11 cellular contexts compared by ENCODE assay signal in genomic region chr12:124217508-124217981, GRCh38.
A peak's percentile ranks its signal among the peaks of the same experiment; 100 is the strongest.
DNase-seq lines count a peak whose midpoint lies in the region; ATAC-seq, FAIRE-seq and TF ChIP-seq lines count a peak whose summit lies in the region.
"Had no signal": no experiment of that assay in that cellular context is flagged by ENCODE, and none has a peak within 500 bp of the region (broad histone marks: within the 10 kb centered on the region; RNA-seq: fewer than 3 reads in every experiment).

No MANE protein-coding gene starts in this region.

- H3K9me3 ChIP-seq in hepatocyte (ENCODE audit: low read depth): no peaks in the 10 kb centered on the region
- peaks cover 0 to 5% (median 0%) of the 10 kb centered on the region in 3 donors for H3K9me3 ChIP-seq in adrenal gland (replicated peaks in 1 of 3)

- TF ChIP-seq POLR2A in adrenal gland (IDR thresholded peaks at IDR 0.05): no peak

- no peaks in the 10 kb centered on the region for H3K4me1 ChIP-seq in hepatocyte (ENCODE audit: insufficient read depth)
- H3K4me1 ChIP-seq in adrenal gland (replicated peaks in 1 of 2): peaks cover 0 to 2% of the 10 kb centered on the region in 2 donors

- H3K4me1 Mint-ChIP-seq in stimulated activated memory B cell treated with anti-CD40 and anti-IgM and Interleukin-4, amounts not matched to agents 10 μg/mL and 1 μg/mL and 100 μg/mL, for 72 hours: no peaks in the 10 kb centered on the region

- H3K79me2 ChIP-seq in hepatocyte: no peaks in the 10 kb centered on the region

- H4K20me1 ChIP-seq in hepatocyte (ENCODE audit: insufficient read depth, poor library complexity, severe bottlenecking): no peaks in the 10 kb centered on the region

- TF ChIP-seq CTCF in hepatocyte (IDR thresholded peaks at IDR 0.05; ENCODE audit: poor library complexity): no peak
- TF ChIP-seq CTCF in adrenal gland (IDR thresholded peaks at IDR 0.05): no peak

- peaks cover 61% of the 10 kb centered on the region for H3K27me3 Mint-ChIP-seq in stimulated activated memory B cell treated with anti-CD40 and anti-IgM and Interleukin-4, amounts not matched to agents 10 μg/mL and 1 μg/mL and 100 μg/mL, for 72 hours

- H2AFZ ChIP-seq in hepatocyte: no peak overlapping the region

- no peak overlapping the region for H3K27ac ChIP-seq in hepatocyte
- H3K27ac ChIP-seq in adrenal gland: no peak overlapping the region
- H3K27ac ChIP-seq: vagina had no signal

- no peak overlapping the region for H3K4me3 ChIP-seq in hepatocyte
- H3K4me3 ChIP-seq in adrenal gland: no peak overlapping the region
- H3K4me3 ChIP-seq: vagina had no signal

- H3K4me3 Mint-ChIP-seq in stimulated activated memory B cell treated with anti-CD40 and anti-IgM and Interleukin-4, amounts not matched to agents 10 μg/mL and 1 μg/mL and 100 μg/mL, for 72 hours: no peak overlapping the region

- no peaks in the 10 kb centered on the region for H3K27me3 ChIP-seq in hepatocyte
- H3K27me3 ChIP-seq in adrenal gland: no peaks in the 10 kb centered on the region
- H3K27me3 ChIP-seq: vagina had no signal

- intact Hi-C loops in adrenal gland (cut with DNase I): no loop called here

- H3K9me3 Mint-ChIP-seq in stimulated activated memory B cell treated with anti-CD40 and anti-IgM and Interleukin-4, amounts not matched to agents 10 μg/mL and 1 μg/mL and 100 μg/mL, for 72 hours: peaks cover 17% of the 10 kb centered on the region

- no peaks in the 10 kb centered on the region for H3K36me3 ChIP-seq in hepatocyte (replicated peaks; ENCODE audit: insufficient read depth, low read depth)
- no peaks in the 10 kb centered on the region for H3K36me3 ChIP-seq in adrenal gland (replicated peaks in 1 of 2)
- H3K36me3 ChIP-seq: vagina had no signal

- 57% methylated on average over 22 of the region's 22 CpGs for WGBS in hepatocyte (ENCODE audit: low lambda C conversion rate, missing lambda C conversion rate)
- WGBS in adrenal gland, 4 donors: 49 to 60% (median 55%) methylated on average over 21 to 22 of the region's 22 CpGs

- peak; percentile 34 for DNase-seq in NCI-H2107 treated with DMSO at 0.1 percent for 48 hours (lab: John Stamatoyannopoulos, UW; ENCODE audit: unreplicated experiment)
- no peak for DNase-seq in NCI-H2107 (lab: John Stamatoyannopoulos, UW)
- DNase-seq in RCC 7860 (ENCODE audit: low spot score): peak; percentile 50
- DNase-seq in hepatocyte (ENCODE audit: low spot score): no peak
- DNase-seq in adrenal gland: no peak
- DNase-seq in GM19240 (ENCODE audit: insufficient read length, low spot score): no peak
- DNase-seq: NK-92 treated with Interleukin-12 subunit alpha and Interleukin-12 subunit beta, amount 100 ng/mL, for 24 hours had no signal

- no peak overlapping the region for H3K27ac Mint-ChIP-seq in stimulated activated memory B cell treated with anti-CD40 and anti-IgM and Interleukin-4, amounts not matched to agents 10 μg/mL and 1 μg/mL and 100 μg/mL, for 72 hours

- FAIRE-seq in RCC 7860 (lab: Jason Lieb, UNC): peak; percentile 74
- FAIRE-seq: frontal cortex had no signal

- no peaks in the 10 kb centered on the region for H3K9me2 ChIP-seq in hepatocyte (replicated peaks; ENCODE audit: insufficient read depth)

- ATAC-seq in stimulated activated memory B cell treated with anti-CD40 and anti-IgM and Interleukin-4, amounts not matched to agents 10 μg/mL and 1 μg/mL and 100 μg/mL, for 72 hours: peak; percentile 48
- no peak for ATAC-seq in GM21619 (IDR thresholded peaks at IDR 0.05; ENCODE audit: unreplicated experiment)

- H3K36me3 Mint-ChIP-seq in stimulated activated memory B cell treated with anti-CD40 and anti-IgM and Interleukin-4, amounts not matched to agents 10 μg/mL and 1 μg/mL and 100 μg/mL, for 72 hours: peaks cover 7% of the 10 kb centered on the region

- H3K4me2 ChIP-seq in hepatocyte: peak overlapping the region; percentile 41

Comparison
In these comparisons a context has a peak if more than half of its experiments do, and no peak if none do; other contexts are left out.
1. DNase-seq: peak in NCI-H2107 treated with DMSO at 0.1 percent for 48 hours (single experiment) and RCC 7860 (single experiment); none in NCI-H2107 (single experiment), hepatocyte (single experiment), adrenal gland (0 of 7) and GM19240 (single experiment).